In the genomic region with DNA sequence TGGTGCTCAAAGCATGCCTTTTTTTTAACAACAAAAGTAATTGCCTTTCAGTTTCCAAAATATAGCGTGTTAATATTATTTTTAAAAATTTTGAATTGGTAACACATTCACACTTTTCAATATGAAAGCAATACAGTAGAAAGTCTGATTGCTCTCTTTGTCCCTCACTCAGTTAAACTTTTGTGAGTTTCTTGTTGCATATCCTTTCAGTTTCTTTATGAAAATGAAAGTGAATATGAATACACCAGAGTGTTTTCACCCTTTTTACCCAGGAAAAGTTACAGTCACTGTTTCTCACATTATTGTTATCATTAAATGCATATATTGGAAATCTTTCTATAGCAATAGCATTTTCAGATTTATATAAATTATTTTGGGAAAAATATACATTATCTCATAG, we compare ENCODE assay signal across 12 cellular contexts.
DNase-seq lines count a peak whose midpoint lies in the region; ATAC-seq, FAIRE-seq and TF ChIP-seq lines count a peak whose summit lies in the region.
"Had no signal": no experiment of that assay in that cellular context is flagged by ENCODE, and none has a peak within 500 bp of the region (broad histone marks: within the 10 kb centered on the region; RNA-seq: fewer than 3 reads in every experiment).

No MANE protein-coding gene starts in this region.

- no peaks in the 10 kb centered on the region for H3K27me3 ChIP-seq in WERI-Rb-1 (ENCODE audit: insufficient read depth, low read depth, severe bottlenecking)
- H3K27me3 ChIP-seq: testis had no signal

- FAIRE-seq in GM12891 (lab: Jason Lieb, UNC) = peak; percentile 50

- DNase-seq in GM12891 (ENCODE audit: insufficient read length, low spot score) (peak; percentile 1), NCI-H1105 treated with DMSO at 0.1 percent for 48 hours (lab: John Stamatoyannopoulos, UW) (no peak), WERI-Rb-1 (no peak)
- no peak for DNase-seq in stimulated activated naive CD4-positive, alpha-beta T cell treated with Interleukin-2 at 50 U/mL for 16 hours (lab: John Stamatoyannopoulos, UW)
- DNase-seq in NK-92 treated with Interleukin-12 subunit alpha and Interleukin-12 subunit beta, amount 100 ng/mL, for 24 hours (lab: John Stamatoyannopoulos, UW) = no peak
- DNase-seq: effector CD8-positive, alpha-beta T cell; MV-4-11; testis had no signal

- peak; percentile 98 for ATAC-seq in GM19351 (IDR thresholded peaks at IDR 0.05; ENCODE audit: unreplicated experiment)
- ATAC-seq in HG02840 (IDR thresholded peaks at IDR 0.05; ENCODE audit: low FRiP score, unreplicated experiment) = peak; percentile 90
- ATAC-seq in HG03565 (IDR thresholded peaks at IDR 0.05; ENCODE audit: unreplicated experiment) = peak; percentile 98

- H3K27ac ChIP-seq in WERI-Rb-1 = no peak overlapping the region
- H3K27ac ChIP-seq: C4-2B, testis had no signal

- no peaks in the 10 kb centered on the region for H3K36me3 ChIP-seq in WERI-Rb-1

- no peak for TF ChIP-seq POLR2A in GM12891 (IDR thresholded peaks at IDR 0.05; ENCODE audit: low read depth, low read length)

- no peaks in the 10 kb centered on the region for H3K9me3 ChIP-seq in WERI-Rb-1 (ENCODE audit: severe bottlenecking)
- H3K9me3 ChIP-seq: testis had no signal

- no peak overlapping the region for H3K4me3 ChIP-seq in WERI-Rb-1 (ENCODE audit: low read depth, low read length)
- H3K4me3 ChIP-seq: testis had no signal

- TF ChIP-seq CTCF in WERI-Rb-1 (IDR thresholded peaks at IDR 0.05; ENCODE audit: low read depth, low read length) = no peak

TF ChIP-seq in GM12891, 5 proteins besides CTCF, POLR2A, EP300 and RAD21:
- TF ChIP-seq SPI1 (IDR thresholded peaks at IDR 0.05; ENCODE audit: low read depth, low read length) (no peak), TAF1 (IDR thresholded peaks at IDR 0.05; ENCODE audit: low read depth, low read length) (no peak), POLR2AphosphoS5 (IDR thresholded peaks at IDR 0.05; ENCODE audit: low read depth, low read length) (no peak), PAX5 (IDR thresholded peaks at IDR 0.05; ENCODE audit: insufficient read depth, low read length, severe bottlenecking) (no peak), POU2F2 (IDR thresholded peaks at IDR 0.05; ENCODE audit: low read depth, low read length) (no peak)
